2 cellular contexts compared by ENCODE assay signal in the genomic region with DNA sequence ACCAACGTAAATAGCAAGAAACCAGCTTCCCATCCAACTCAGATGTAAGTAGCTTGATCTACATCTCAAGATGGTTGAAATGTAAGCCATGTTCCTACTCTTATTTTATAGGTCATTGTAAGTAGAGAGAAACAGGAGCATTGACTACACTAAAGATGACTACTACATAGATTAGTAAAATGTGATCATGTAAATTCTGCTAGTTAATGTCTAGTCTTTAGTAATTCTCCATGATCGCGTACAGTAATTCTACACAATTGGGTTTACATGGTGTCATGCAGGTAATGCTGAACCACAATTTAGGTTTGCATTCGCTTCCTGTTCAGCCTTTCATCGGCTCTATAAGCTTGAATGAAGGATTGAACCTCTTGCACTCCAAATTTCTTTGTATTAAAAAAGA.
TF ChIP-seq lines count a peak whose summit lies in the region.

No MANE protein-coding gene starts in this region.

TF ChIP-seq in GM23338, 12 proteins besides CTCF, POLR2A, EP300 and RAD21:
- TF ChIP-seq NANOG (IDR thresholded peaks at IDR 0.05; ENCODE audit: borderline replicate concordance), result no peak
- TF ChIP-seq EZH2phosphoT487 (IDR thresholded peaks at IDR 0.05; ENCODE audit: unreplicated experiment), result no peak
- TF ChIP-seq, protein P1, sequence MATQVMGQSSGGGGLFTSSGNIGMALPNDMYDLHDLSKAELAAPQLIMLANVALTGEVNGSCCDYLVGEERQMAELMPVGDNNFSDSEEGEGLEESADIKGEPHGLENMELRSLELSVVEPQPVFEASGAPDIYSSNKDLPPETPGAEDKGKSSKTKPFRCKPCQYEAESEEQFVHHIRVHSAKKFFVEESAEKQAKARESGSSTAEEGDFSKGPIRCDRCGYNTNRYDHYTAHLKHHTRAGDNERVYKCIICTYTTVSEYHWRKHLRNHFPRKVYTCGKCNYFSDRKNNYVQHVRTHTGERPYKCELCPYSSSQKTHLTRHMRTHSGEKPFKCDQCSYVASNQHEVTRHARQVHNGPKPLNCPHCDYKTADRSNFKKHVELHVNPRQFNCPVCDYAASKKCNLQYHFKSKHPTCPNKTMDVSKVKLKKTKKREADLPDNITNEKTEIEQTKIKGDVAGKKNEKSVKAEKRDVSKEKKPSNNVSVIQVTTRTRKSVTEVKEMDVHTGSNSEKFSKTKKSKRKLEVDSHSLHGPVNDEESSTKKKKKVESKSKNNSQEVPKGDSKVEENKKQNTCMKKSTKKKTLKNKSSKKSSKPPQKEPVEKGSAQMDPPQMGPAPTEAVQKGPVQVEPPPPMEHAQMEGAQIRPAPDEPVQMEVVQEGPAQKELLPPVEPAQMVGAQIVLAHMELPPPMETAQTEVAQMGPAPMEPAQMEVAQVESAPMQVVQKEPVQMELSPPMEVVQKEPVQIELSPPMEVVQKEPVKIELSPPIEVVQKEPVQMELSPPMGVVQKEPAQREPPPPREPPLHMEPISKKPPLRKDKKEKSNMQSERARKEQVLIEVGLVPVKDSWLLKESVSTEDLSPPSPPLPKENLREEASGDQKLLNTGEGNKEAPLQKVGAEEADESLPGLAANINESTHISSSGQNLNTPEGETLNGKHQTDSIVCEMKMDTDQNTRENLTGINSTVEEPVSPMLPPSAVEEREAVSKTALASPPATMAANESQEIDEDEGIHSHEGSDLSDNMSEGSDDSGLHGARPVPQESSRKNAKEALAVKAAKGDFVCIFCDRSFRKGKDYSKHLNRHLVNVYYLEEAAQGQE (IDR thresholded peaks at IDR 0.05; ENCODE audit: unreplicated experiment), result no peak
- no peak for TF ChIP-seq POLR2AphosphoS5 (IDR thresholded peaks at IDR 0.05; ENCODE audit: low read depth)
- TF ChIP-seq STAT1 (IDR thresholded peaks at IDR 0.05; ENCODE audit: unreplicated experiment), result no peak
- no peak for TF ChIP-seq JUNB (IDR thresholded peaks at IDR 0.05; ENCODE audit: unreplicated experiment)
- no peak for TF ChIP-seq ZNF462 (CRISPR knock-in tag; IDR thresholded peaks at IDR 0.05)

TF ChIP-seq in H1, 55 proteins besides CTCF, POLR2A, EP300 and RAD21:
- TF ChIP-seq SIRT6 (IDR thresholded peaks at IDR 0.05; ENCODE audit: low read length), result no peak
- no peak for TF ChIP-seq RFX5 (IDR thresholded peaks at IDR 0.05; ENCODE audit: borderline replicate concordance, low read depth, low read length)
- TF ChIP-seq TAF1 (IDR thresholded peaks at IDR 0.05; ENCODE audit: low read depth, low read length), result no peak
- TF ChIP-seq SAP30 (IDR thresholded peaks at IDR 0.05; ENCODE audit: insufficient read depth, insufficient replicate concordance, low read length), result no peak
- TF ChIP-seq SIX5 (IDR thresholded peaks at IDR 0.05; ENCODE audit: low read depth, low read length), result no peak
- TF ChIP-seq SP4 (IDR thresholded peaks at IDR 0.05; ENCODE audit: low read length), result no peak
- no peak for TF ChIP-seq CTBP2 (IDR thresholded peaks at IDR 0.05; ENCODE audit: borderline replicate concordance, insufficient read depth, insufficient read length, low read length)
- TF ChIP-seq ATF2 (IDR thresholded peaks at IDR 0.05; ENCODE audit: low read length), result no peak
- TF ChIP-seq ASH2L (IDR thresholded peaks at IDR 0.05; ENCODE audit: low read length), result no peak
- TF ChIP-seq, protein P2, sequence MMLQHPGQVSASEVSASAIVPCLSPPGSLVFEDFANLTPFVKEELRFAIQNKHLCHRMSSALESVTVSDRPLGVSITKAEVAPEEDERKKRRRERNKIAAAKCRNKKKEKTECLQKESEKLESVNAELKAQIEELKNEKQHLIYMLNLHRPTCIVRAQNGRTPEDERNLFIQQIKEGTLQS (IDR thresholded peaks at IDR 0.05; ENCODE audit: insufficient read depth, low read depth, low read length), result no peak
- TF ChIP-seq CBX5 (IDR thresholded peaks at IDR 0.05; ENCODE audit: low read depth, low read length), result no peak
- no peak for TF ChIP-seq ZNF274 (IDR thresholded peaks at IDR 0.05; ENCODE audit: borderline replicate concordance, extremely low read depth, low read length)
